ENCODE assay signal across 14 cellular contexts in the genomic region with DNA sequence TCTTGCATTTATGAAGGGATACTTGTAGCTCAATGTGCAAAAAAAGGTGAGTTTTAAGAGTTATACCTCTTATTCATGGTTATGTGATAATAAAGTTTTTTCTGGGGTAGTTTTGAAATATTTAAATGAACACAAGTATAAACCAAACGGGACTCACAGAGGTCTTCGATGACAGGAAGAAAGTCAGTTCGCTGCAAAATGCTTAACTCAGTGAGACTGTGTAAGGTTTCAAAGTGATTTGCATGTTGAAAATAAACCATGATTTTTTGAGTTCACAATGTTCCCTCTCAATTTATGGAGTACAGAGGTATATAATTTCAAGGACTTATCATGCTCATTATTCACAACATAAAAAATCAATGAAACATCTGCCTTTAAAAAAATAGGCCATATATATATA. TPM values are rescaled to one million over a fixed set of nuclear protein-coding genes. Genes with fewer than 3 reads are reported as not detected.
A peak's percentile ranks its signal among the peaks of the same experiment; 100 is the strongest.
DNase-seq lines count a peak whose midpoint lies in the region; ATAC-seq and TF ChIP-seq lines count a peak whose summit lies in the region.
"Had no signal": no experiment of that assay in that cellular context is flagged by ENCODE, and none has a peak within 500 bp of the region (broad histone marks: within the 10 kb centered on the region; RNA-seq: fewer than 3 reads in every experiment).

No MANE protein-coding gene starts in this region.

- no peaks in the 10 kb centered on the region for H3K9me3 Mint-ChIP-seq in activated naive CD8-positive, alpha-beta T cell (ENCODE audit: low read depth)
- H3K9me3 Mint-ChIP-seq in activated naive CD8-positive, alpha-beta T cell treated with anti-CD3 and anti-CD28 coated beads for 36 hours: no peaks in the 10 kb centered on the region
- H3K9me3 Mint-ChIP-seq in stimulated activated naive B cell treated with anti-CD40 and anti-IgM and Interleukin-4, amounts not matched to agents 10 μg/mL and 1 μg/mL and 100 μg/mL, for 72 hours: no peaks in the 10 kb centered on the region

- no peaks in the 10 kb centered on the region for H4K20me1 ChIP-seq in fibroblast of lung (ENCODE audit: control insufficient read depth, extremely low read depth, insufficient read depth, low read length)

- H2AFZ ChIP-seq in fibroblast of lung (ENCODE audit: low read length): peak overlapping the region; percentile 62

- H3K4me1 Mint-ChIP-seq in activated naive CD8-positive, alpha-beta T cell (ENCODE audit: low read depth): peaks cover 10% of the 10 kb centered on the region
- peaks cover 6% of the 10 kb centered on the region for H3K4me1 Mint-ChIP-seq in activated naive CD8-positive, alpha-beta T cell treated with anti-CD3 and anti-CD28 coated beads for 36 hours
- no peaks in the 10 kb centered on the region for H3K4me1 Mint-ChIP-seq in stimulated activated naive B cell treated with anti-CD40 and anti-IgM and Interleukin-4, amounts not matched to agents 10 μg/mL and 1 μg/mL and 100 μg/mL, for 72 hours

- H3K79me2 ChIP-seq in fibroblast of lung (ENCODE audit: control insufficient read depth, insufficient read depth, low read length): no peaks in the 10 kb centered on the region

- no peak for DNase-seq in activated naive CD8-positive, alpha-beta T cell treated with anti-CD3 and anti-CD28 coated beads for 36 hours
- DNase-seq in fibroblast of lung (ENCODE audit: low read depth in 2 of 2) (no peak), uterus (no peak), kidney glomerular epithelial cell (lab: John Stamatoyannopoulos, UW) (no peak)
- no peak for DNase-seq in stimulated activated naive B cell treated with anti-CD40 and anti-IgM and Interleukin-4, amounts not matched to agents 10 μg/mL and 1 μg/mL and 100 μg/mL, for 72 hours
- no peak for DNase-seq in central memory CD4-positive, alpha-beta T cell
- DNase-seq: ACHN, adrenal gland, dorsolateral prefrontal cortex, NCI-H2171, testis had no signal

- ATAC-seq in HG02938 (IDR thresholded peaks at IDR 0.05; ENCODE audit: unreplicated experiment): peak; percentile 54
- no peak for ATAC-seq in stimulated activated naive B cell treated with anti-CD40 and anti-IgM and Interleukin-4, amounts not matched to agents 10 μg/mL and 1 μg/mL and 100 μg/mL, for 72 hours (replicated peaks)
- ATAC-seq: K562 had no signal

- peak overlapping the region; percentile 7 for H3K4me3 Mint-ChIP-seq in activated naive CD8-positive, alpha-beta T cell
- no peak overlapping the region for H3K4me3 Mint-ChIP-seq in activated naive CD8-positive, alpha-beta T cell treated with anti-CD3 and anti-CD28 coated beads for 36 hours
- H3K4me3 Mint-ChIP-seq in stimulated activated naive B cell treated with anti-CD40 and anti-IgM and Interleukin-4, amounts not matched to agents 10 μg/mL and 1 μg/mL and 100 μg/mL, for 72 hours: peak overlapping the region; percentile 3 to 27

- TF ChIP-seq CTCF in fibroblast of lung (conservative IDR thresholded peaks at IDR 0.05 in 1 of 2, IDR thresholded peaks at IDR 0.05 in 1 of 2; ENCODE audit: low read depth in 1 of 2, low read length in 2 of 2) (no peak), uterus (IDR thresholded peaks at IDR 0.05) (no peak)

- H3K9ac ChIP-seq in fibroblast of lung (ENCODE audit: insufficient read depth, low read length): no peak overlapping the region

- intact Hi-C loops in uterus (cut with DNase I; ENCODE audit: low total_unique reads): no loop called here

- TF ChIP-seq POLR2A in uterus (IDR thresholded peaks at IDR 0.05): no peak

- H3K36me3 Mint-ChIP-seq in activated naive CD8-positive, alpha-beta T cell: peaks cover 20% of the 10 kb centered on the region
- peaks cover 43% of the 10 kb centered on the region for H3K36me3 Mint-ChIP-seq in activated naive CD8-positive, alpha-beta T cell treated with anti-CD3 and anti-CD28 coated beads for 36 hours
- H3K36me3 Mint-ChIP-seq in stimulated activated naive B cell treated with anti-CD40 and anti-IgM and Interleukin-4, amounts not matched to agents 10 μg/mL and 1 μg/mL and 100 μg/mL, for 72 hours: peaks cover 13 to 22% of the 10 kb centered on the region in 2 donors

- H3K27me3 Mint-ChIP-seq in activated naive CD8-positive, alpha-beta T cell: no peaks in the 10 kb centered on the region
- H3K27me3 Mint-ChIP-seq in activated naive CD8-positive, alpha-beta T cell treated with anti-CD3 and anti-CD28 coated beads for 36 hours: no peaks in the 10 kb centered on the region
- H3K27me3 Mint-ChIP-seq in stimulated activated naive B cell treated with anti-CD40 and anti-IgM and Interleukin-4, amounts not matched to agents 10 μg/mL and 1 μg/mL and 100 μg/mL, for 72 hours: no peaks in the 10 kb centered on the region

- peak overlapping the region; percentile 48 for H3K4me2 ChIP-seq in fibroblast of lung (ENCODE audit: extremely low read depth, insufficient read depth, low read length)

- H3K9me3 ChIP-seq in fibroblast of lung (ENCODE audit: control insufficient read depth, insufficient read depth, low read depth, low read length) (no peaks in the 10 kb centered on the region), uterus (no peaks in the 10 kb centered on the region)
- H3K9me3 ChIP-seq: adrenal gland, testis had no signal

- H3K27ac Mint-ChIP-seq in activated naive CD8-positive, alpha-beta T cell: no peak overlapping the region
- no peak overlapping the region for H3K27ac Mint-ChIP-seq in activated naive CD8-positive, alpha-beta T cell treated with anti-CD3 and anti-CD28 coated beads for 36 hours
- H3K27ac Mint-ChIP-seq in stimulated activated naive B cell treated with anti-CD40 and anti-IgM and Interleukin-4, amounts not matched to agents 10 μg/mL and 1 μg/mL and 100 μg/mL, for 72 hours: no peak overlapping the region

- H3K27me3 ChIP-seq in fibroblast of lung (ENCODE audit: control insufficient read depth, insufficient read depth, low read length): no peaks in the 10 kb centered on the region
- H3K27me3 ChIP-seq in uterus: no peaks in the 10 kb centered on the region
- H3K27me3 ChIP-seq: adrenal gland, dorsolateral prefrontal cortex, testis had no signal

- H3K36me3 ChIP-seq in fibroblast of lung (ENCODE audit: control insufficient read depth, insufficient read depth, low read length) (peaks cover 4% of the 10 kb centered on the region), uterus (no peaks in the 10 kb centered on the region)
- H3K36me3 ChIP-seq: adrenal gland had no signal

- H3K4me1 ChIP-seq in fibroblast of lung (ENCODE audit: control insufficient read depth, extremely low read depth, insufficient read depth, low read length): no peaks in the 10 kb centered on the region
- H3K4me1 ChIP-seq in uterus: no peaks in the 10 kb centered on the region

- H3K4me3 ChIP-seq in fibroblast of lung (replicated peaks in 1 of 4; ENCODE audit: control extremely low read depth in 1 of 4, insufficient read depth in 1 of 4, low read depth in 3 of 4, low read length in 4 of 4) (peak overlapping the region; percentile 11 to 50 (median 20)), uterus (no peak overlapping the region)
- H3K4me3 ChIP-seq: K562, testis had no signal

- H3K27ac ChIP-seq in fibroblast of lung (ENCODE audit: insufficient read depth, low read length) (no peak overlapping the region), uterus (no peak overlapping the region)
- H3K27ac ChIP-seq: dorsolateral prefrontal cortex, testis had no signal

RNA-seq across cellular contexts. Expression of a gene that starts 36.3 kb away (rescaled TPM):
- total RNA-seq in activated naive CD8-positive, alpha-beta T cell treated with anti-CD3 and anti-CD28 coated beads for 36 hours: under 1 TPM; 0.14 TPM
- total RNA-seq in fibroblast of lung (0.17 and 0.26 TPM in 2 replicates), uterus (under 1 TPM in 2 of 4 donors, not detected in 2; 0.12 to 0.62 TPM)
- 0.05 and 0.24 TPM in 2 replicates for polyA plus RNA-seq in fibroblast of lung
- polyA plus RNA-seq in fibroblast of lung (2012): 0.06 and 0.25 TPM in 2 replicates
- 0.19 and 0.51 TPM in 2 replicates for polyA minus RNA-seq in fibroblast of lung (ENCODE audit: low replicate concordance)

RNA-seq across cellular contexts. Expression of a gene that starts 42.5 kb away (rescaled TPM):
- total RNA-seq in activated naive CD8-positive, alpha-beta T cell treated with anti-CD3 and anti-CD28 coated beads for 36 hours: 10 to 100 TPM; 51.8 to 54.8 TPM
- 5.4 and 10.1 TPM in 2 replicates for total RNA-seq in fibroblast of lung
- 7.9 and 20.2 TPM in 2 replicates for polyA plus RNA-seq in fibroblast of lung
- 5.5 and 14.6 TPM in 2 replicates for polyA plus RNA-seq in fibroblast of lung (2012)
- polyA minus RNA-seq in fibroblast of lung (ENCODE audit: low replicate concordance): 5.1 and 17.2 TPM in 2 replicates
- total RNA-seq in uterus: 10 to 100 TPM in 1 of 4 donors, 1 to 10 TPM in 2, not detected in 1; 3.3 to 31.5 (median 8.2) TPM

RNA-seq across cellular contexts. Expression of a gene that starts 42.8 kb away (rescaled TPM):
- 10 to 100 TPM; 16.2 to 17.0 TPM for total RNA-seq in activated naive CD8-positive, alpha-beta T cell treated with anti-CD3 and anti-CD28 coated beads for 36 hours
- 19.3 and 26.4 TPM in 2 replicates for total RNA-seq in fibroblast of lung
- 10.2 and 11.0 TPM in 2 replicates for polyA plus RNA-seq in fibroblast of lung
- 6.9 and 7.1 TPM in 2 replicates for polyA plus RNA-seq in fibroblast of lung (2012)
- 0.82 and 1.1 TPM in 2 replicates for polyA minus RNA-seq in fibroblast of lung (ENCODE audit: low replicate concordance)
- total RNA-seq in uterus: 10 to 100 TPM in 3 of 4 donors, 1 to 10 TPM in 1; 8.8 to 39.5 (median 25.7) TPM

Comparison
In these comparisons a context has a peak if more than half of its experiments do, and no peak if none do; other contexts are left out.
1. H3K4me3 ChIP-seq: peak in fibroblast of lung (4 of 4); none in uterus (0 of 2).